Comparison of ENCODE assay signal across 28 cellular contexts in the genomic region with DNA sequence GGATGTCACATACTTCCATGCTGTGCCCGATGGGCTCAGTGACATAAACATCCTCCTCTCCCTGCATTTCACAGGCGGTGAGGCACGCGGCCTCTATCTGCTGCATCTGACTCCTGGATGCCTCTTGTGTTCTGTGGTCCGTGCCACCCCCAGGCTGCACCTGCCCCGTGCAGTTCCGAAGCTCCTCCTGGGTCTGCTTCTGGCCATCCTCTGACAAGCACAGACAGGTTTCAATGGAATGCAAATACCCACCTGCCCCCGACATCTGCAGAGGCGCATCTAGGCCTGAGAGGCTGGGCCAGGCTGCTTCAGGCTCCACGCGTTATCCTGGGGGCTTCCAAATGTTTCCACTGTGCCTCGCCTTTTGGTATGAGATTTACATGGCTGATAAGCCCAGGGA. TPM values are rescaled to one million over a fixed set of nuclear protein-coding genes. Genes with fewer than 3 reads are reported as not detected.
"Had no signal": no experiment of that assay in that cellular context is flagged by ENCODE, and none has a peak within 500 bp of the region (broad histone marks: within the 10 kb centered on the region; RNA-seq: fewer than 3 reads in every experiment).

No MANE protein-coding gene starts in this region.

- H3K27ac Mint-ChIP-seq: activated CD4-positive, alpha-beta T cell treated with anti-CD3 and anti-CD28 coated beads, Interleukin-2, amount 10 ng/mL, durations not matched to agents 7 days and 5 days; activated CD8-positive, alpha-beta memory T cell treated with anti-CD3 and anti-CD28 coated beads, Interleukin-2, amount 10 ng/mL, durations not matched to agents 7 days and 5 days; activated CD8-positive, alpha-beta T cell treated with anti-CD3 and anti-CD28 coated beads for 36 hours; activated naive CD4-positive, alpha-beta T cell treated with anti-CD3 and anti-CD28 coated beads, Interleukin-2, amount 10 ng/mL, durations not matched to agents 7 days and 5 days; natural killer cell; stimulated activated naive CD8-positive, alpha-beta T cell treated with anti-CD3 and anti-CD28 coated beads, Interleukin-15, Interleukin-2, amounts not matched to agents 100 ng/mL and 50 ng/mL, for 24 hours had no signal

- H3K4me3 ChIP-seq: cardiac muscle cell, ovary, psoas muscle, right atrium auricular region, thyroid gland had no signal

- H3K36me3 ChIP-seq: cardiac muscle cell, ovary, right atrium auricular region, thyroid gland, WERI-Rb-1 had no signal

- H3K27me3 Mint-ChIP-seq: activated CD4-positive, alpha-beta T cell treated with anti-CD3 and anti-CD28 coated beads, Interleukin-2, amount 10 ng/mL, durations not matched to agents 7 days and 5 days; activated CD8-positive, alpha-beta T cell treated with anti-CD3 and anti-CD28 coated beads for 36 hours; stimulated activated naive CD8-positive, alpha-beta T cell treated with anti-CD3 and anti-CD28 coated beads, Interleukin-15, Interleukin-2, amounts not matched to agents 100 ng/mL and 50 ng/mL, for 24 hours had no signal

- ATAC-seq: activated CD8-positive, alpha-beta memory T cell treated with anti-CD3 and anti-CD28 coated beads, Interleukin-2, amount 10 ng/mL, durations not matched to agents 7 days and 5 days; activated CD8-positive, alpha-beta T cell treated with anti-CD3 and anti-CD28 coated beads for 36 hours; left ventricle myocardium superior; natural killer cell; psoas muscle had no signal

- H3K9me3 Mint-ChIP-seq: activated CD4-positive, alpha-beta T cell treated with anti-CD3 and anti-CD28 coated beads, Interleukin-2, amount 10 ng/mL, durations not matched to agents 7 days and 5 days; activated CD8-positive, alpha-beta T cell treated with anti-CD3 and anti-CD28 coated beads for 36 hours; activated naive CD4-positive, alpha-beta T cell treated with anti-CD3 and anti-CD28 coated beads, Interleukin-2, amount 10 ng/mL, durations not matched to agents 7 days and 5 days; dendritic cell treated with granulocyte-macrophage colony-stimulating factor and Interleukin-4, amounts not matched to agents 40 ng/mL and 50 ng/mL, for 4 days; natural killer cell had no signal

- H3K4me3 Mint-ChIP-seq: activated CD4-positive, alpha-beta T cell treated with anti-CD3 and anti-CD28 coated beads, Interleukin-2, amount 10 ng/mL, durations not matched to agents 7 days and 5 days; activated CD8-positive, alpha-beta memory T cell treated with anti-CD3 and anti-CD28 coated beads, Interleukin-2, amount 10 ng/mL, durations not matched to agents 7 days and 5 days; activated CD8-positive, alpha-beta T cell treated with anti-CD3 and anti-CD28 coated beads for 36 hours; activated naive CD4-positive, alpha-beta T cell treated with anti-CD3 and anti-CD28 coated beads, Interleukin-2, amount 10 ng/mL, durations not matched to agents 7 days and 5 days; dendritic cell treated with granulocyte-macrophage colony-stimulating factor and Interleukin-4, amounts not matched to agents 40 ng/mL and 50 ng/mL, for 4 days; natural killer cell; stimulated activated naive CD8-positive, alpha-beta T cell treated with anti-CD3 and anti-CD28 coated beads, Interleukin-15, Interleukin-2, amounts not matched to agents 100 ng/mL and 50 ng/mL, for 24 hours had no signal

- H3K27ac ChIP-seq: cardiac muscle cell, ovary, psoas muscle, right atrium auricular region, thyroid gland had no signal

- H3K36me3 Mint-ChIP-seq: activated CD8-positive, alpha-beta memory T cell treated with anti-CD3 and anti-CD28 coated beads, Interleukin-2, amount 10 ng/mL, durations not matched to agents 7 days and 5 days; activated naive CD4-positive, alpha-beta T cell treated with anti-CD3 and anti-CD28 coated beads, Interleukin-2, amount 10 ng/mL, durations not matched to agents 7 days and 5 days; natural killer cell had no signal

- H3K27me3 ChIP-seq: cardiac muscle cell, ovary, right atrium auricular region, thyroid gland had no signal

- H3K9me3 ChIP-seq: ovary, right atrium auricular region, thyroid gland had no signal

- H3K4me1 ChIP-seq: right atrium auricular region, thyroid gland had no signal

- DNase-seq: activated CD4-positive, alpha-beta T cell treated with anti-CD3 and anti-CD28 coated beads, Interleukin-2, amount 10 ng/mL, durations not matched to agents 7 days and 5 days; activated CD4-positive, CD25-positive, alpha-beta regulatory T cell treated with anti-CD3 and anti-CD28 coated beads, Interleukin-2, amount 50 U/mL, for 72 hours; activated CD8-positive, alpha-beta memory T cell treated with anti-CD3 and anti-CD28 coated beads, Interleukin-2, amount 10 ng/mL, durations not matched to agents 7 days and 5 days; activated CD8-positive, alpha-beta T cell treated with anti-CD3 and anti-CD28 coated beads for 36 hours; activated effector memory CD4-positive, alpha-beta T cell treated with anti-CD3 and anti-CD28 coated beads, Interleukin-2, amount 50 U/mL, for 16 hours; activated naive CD4-positive, alpha-beta T cell treated with anti-CD3 and anti-CD28 coated beads, Interleukin-2, amount 10 ng/mL, durations not matched to agents 7 days and 5 days; activated T-cell treated with anti-CD3 and anti-CD28 coated beads for 4 hours; amygdala; effector CD4-positive, alpha-beta T cell; foreskin melanocyte; hippocampal formation; left ventricle myocardium superior; mammary epithelial cell; midbrain; natural killer cell; ovary; psoas muscle; stimulated activated CD4-positive, alpha-beta T cell treated with anti-CD3 and anti-CD28 coated beads, Interleukin-12 subunit alpha, Interleukin-12 subunit beta, amount 100 ng/mL, for 4 hours; stimulated activated CD4-positive, alpha-beta T cell treated with anti-CD3 and anti-CD28 coated beads, Interleukin-4, amount 100 ng/mL, for 4 hours; substantia nigra; thyroid gland had no signal

- H3K4me1 Mint-ChIP-seq: activated CD4-positive, alpha-beta T cell treated with anti-CD3 and anti-CD28 coated beads, Interleukin-2, amount 10 ng/mL, durations not matched to agents 7 days and 5 days; activated CD8-positive, alpha-beta memory T cell treated with anti-CD3 and anti-CD28 coated beads, Interleukin-2, amount 10 ng/mL, durations not matched to agents 7 days and 5 days; activated naive CD4-positive, alpha-beta T cell treated with anti-CD3 and anti-CD28 coated beads, Interleukin-2, amount 10 ng/mL, durations not matched to agents 7 days and 5 days; natural killer cell had no signal

RNA-seq across cellular contexts. Expression of gene DNAH17, which starts 46.3 kb away (rescaled TPM):
- total RNA-seq: cardiac muscle cell, epithelial cell of proximal tubule, left ventricle myocardium superior, ureter had no signal
